13 cellular contexts compared by ENCODE assay signal in the genomic region with DNA sequence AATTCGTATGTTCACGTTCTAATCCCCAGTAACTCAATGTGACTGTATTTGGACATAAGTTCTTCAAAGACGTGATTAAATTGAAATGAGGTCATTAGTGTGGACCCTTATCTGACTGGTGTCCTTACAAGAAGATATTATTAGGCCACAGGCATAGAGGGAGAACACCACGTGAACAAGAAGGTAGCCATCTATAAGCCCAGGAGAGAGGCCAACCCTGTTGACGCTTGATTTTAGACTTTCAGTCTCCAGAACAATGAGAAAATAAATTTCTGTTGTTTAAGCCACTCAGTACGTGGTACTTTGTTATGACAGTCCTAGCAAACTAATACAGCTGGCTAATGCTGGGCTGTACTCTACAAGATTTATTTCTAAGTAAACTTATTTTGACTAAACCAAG. TPM values are rescaled to one million over a fixed set of nuclear protein-coding genes. Genes with fewer than 3 reads are reported as not detected.
DNase-seq lines count a peak whose midpoint lies in the region; ATAC-seq and TF ChIP-seq lines count a peak whose summit lies in the region.
"Had no signal": no experiment of that assay in that cellular context is flagged by ENCODE, and none has a peak within 500 bp of the region (broad histone marks: within the 10 kb centered on the region; RNA-seq: fewer than 3 reads in every experiment).

No MANE protein-coding gene starts in this region.

- DNase-seq in CD8-positive, alpha-beta T cell: no peak
- DNase-seq in activated CD8-positive, alpha-beta T cell treated with anti-CD3 and anti-CD28 coated beads, Interleukin-2, amount 10 ng/mL, durations not matched to agents 7 days and 5 days: no peak
- DNase-seq in naive B cell: no peak
- no peak for DNase-seq in NCI-H524 (lab: John Stamatoyannopoulos, UW)
- DNase-seq in MV-4-11 (lab: John Stamatoyannopoulos, UW): no peak
- DNase-seq: colonic mucosa; NCI-H1694 treated with DMSO at 0.1 percent for 48 hours; NK-92 treated with Interleukin-12 subunit alpha and Interleukin-12 subunit beta, amount 100 ng/mL, for 24 hours had no signal

- H3K27ac Mint-ChIP-seq in CD8-positive, alpha-beta T cell: peak overlapping the region; percentile 66
- peak overlapping the region; percentile 70 for H3K27ac Mint-ChIP-seq in activated CD8-positive, alpha-beta T cell treated with anti-CD3 and anti-CD28 coated beads, Interleukin-2, amount 10 ng/mL, durations not matched to agents 7 days and 5 days
- peak overlapping the region in 4 of 6 donors; percentile 71 to 94 (median 80) for H3K27ac Mint-ChIP-seq in naive B cell

- H3K4me3 ChIP-seq in ACC112 (ENCODE audit: low read depth, low read length): peak overlapping the region; percentile 65; the same call in 1 of the 2 replicates
- no peak overlapping the region for H3K4me3 ChIP-seq in CD8-positive, alpha-beta T cell (ENCODE audit: low read depth, low read length)

- no peak for ATAC-seq in CD8-positive, alpha-beta T cell
- ATAC-seq in activated CD8-positive, alpha-beta T cell treated with anti-CD3 and anti-CD28 coated beads, Interleukin-2, amount 10 ng/mL, durations not matched to agents 7 days and 5 days: no peak
- ATAC-seq in naive B cell (ENCODE audit: low read depth in 2 of 2): no peak
- ATAC-seq in HG02678 (IDR thresholded peaks at IDR 0.05; ENCODE audit: unreplicated experiment): no peak
- no peak for ATAC-seq in GM19023 (IDR thresholded peaks at IDR 0.05; ENCODE audit: unreplicated experiment)
- ATAC-seq: sciatic nerve had no signal

- peaks cover 35% of the 10 kb centered on the region for H3K79me2 ChIP-seq in ACC112 (ENCODE audit: control insufficient read depth, insufficient read depth, low read length, unreplicated experiment)

- intact Hi-C loops in CD8-positive, alpha-beta T cell (cut with DNase I, micrococcal nuclease): loop anchor here (5.0 to 10.0 kb wide), 3 partner anchors 109 to 1158 kb away; a partner anchor contains a TSS

- POLR2A ChIA-PET in CD8-positive, alpha-beta T cell (lab: Charles Lee): no interaction called here
- POLR2A ChIA-PET in activated CD8-positive, alpha-beta T cell treated with anti-CD3 and anti-CD28 coated beads, Interleukin-2, amount 10 ng/mL, durations not matched to agents 7 days and 5 days (lab: Charles Lee): no interaction called here

- H3K4me1 Mint-ChIP-seq in CD8-positive, alpha-beta T cell (ENCODE audit: low read depth): peaks cover 21% of the 10 kb centered on the region
- H3K4me1 Mint-ChIP-seq in activated CD8-positive, alpha-beta T cell treated with anti-CD3 and anti-CD28 coated beads, Interleukin-2, amount 10 ng/mL, durations not matched to agents 7 days and 5 days (ENCODE audit: low read depth): peaks cover 24% of the 10 kb centered on the region
- peaks cover 13 to 34% (median 23%) of the 10 kb centered on the region in 3 donors for H3K4me1 Mint-ChIP-seq in naive B cell

- no peaks in the 10 kb centered on the region for H3K9me3 Mint-ChIP-seq in CD8-positive, alpha-beta T cell
- no peaks in the 10 kb centered on the region for H3K9me3 Mint-ChIP-seq in activated CD8-positive, alpha-beta T cell treated with anti-CD3 and anti-CD28 coated beads, Interleukin-2, amount 10 ng/mL, durations not matched to agents 7 days and 5 days (ENCODE audit: insufficient read depth)
- H3K9me3 Mint-ChIP-seq in naive B cell: no peaks in the 10 kb centered on the region

- no peak overlapping the region for H3K27ac ChIP-seq in ACC112 (ENCODE audit: low read depth, low read length)
- H3K27ac ChIP-seq in CD8-positive, alpha-beta T cell (ENCODE audit: low read depth, low read length): no peak overlapping the region
- H3K27ac ChIP-seq: colonic mucosa had no signal

- H3K36me3 ChIP-seq in ACC112 (ENCODE audit: insufficient read depth, low read length): peaks cover 17% of the 10 kb centered on the region
- no peaks in the 10 kb centered on the region for H3K36me3 ChIP-seq in CD8-positive, alpha-beta T cell (ENCODE audit: insufficient read depth, low read length)
- H3K36me3 ChIP-seq: colonic mucosa had no signal

- peaks cover 26% of the 10 kb centered on the region for H3K4me1 ChIP-seq in ACC112 (ENCODE audit: control insufficient read depth, insufficient read depth, low read length, unreplicated experiment)
- H3K4me1 ChIP-seq in CD8-positive, alpha-beta T cell (ENCODE audit: insufficient read depth, low read length): peaks cover 15% of the 10 kb centered on the region
- H3K4me1 ChIP-seq: colonic mucosa had no signal

- peaks cover 5% of the 10 kb centered on the region for H3K36me3 Mint-ChIP-seq in CD8-positive, alpha-beta T cell
- H3K36me3 Mint-ChIP-seq in activated CD8-positive, alpha-beta T cell treated with anti-CD3 and anti-CD28 coated beads, Interleukin-2, amount 10 ng/mL, durations not matched to agents 7 days and 5 days (ENCODE audit: low read depth): peaks cover 10% of the 10 kb centered on the region
- no peaks in the 10 kb centered on the region for H3K36me3 Mint-ChIP-seq in naive B cell

- no peaks in the 10 kb centered on the region for H3K27me3 Mint-ChIP-seq in CD8-positive, alpha-beta T cell (ENCODE audit: low read depth)
- no peaks in the 10 kb centered on the region for H3K27me3 Mint-ChIP-seq in activated CD8-positive, alpha-beta T cell treated with anti-CD3 and anti-CD28 coated beads, Interleukin-2, amount 10 ng/mL, durations not matched to agents 7 days and 5 days (ENCODE audit: low read depth)
- H3K27me3 Mint-ChIP-seq in naive B cell: peaks cover 0 to 9% (median 0%) of the 10 kb centered on the region in 3 donors

- H2AFZ ChIP-seq in ACC112 (ENCODE audit: low read length, unreplicated experiment): no peak overlapping the region

- CTCF ChIA-PET in CD8-positive, alpha-beta T cell (lab: Charles Lee): interaction anchor here (0.9 kb wide), 1 partner anchor 302 kb away, joined by 4 read pairs; no protein-coding TSS in a partner anchor
- CTCF ChIA-PET in activated CD8-positive, alpha-beta T cell treated with anti-CD3 and anti-CD28 coated beads, Interleukin-2, amount 10 ng/mL, durations not matched to agents 7 days and 5 days (lab: Charles Lee): no interaction called here

- H3K4me3 Mint-ChIP-seq in CD8-positive, alpha-beta T cell: peak overlapping the region; percentile 49
- no peak overlapping the region for H3K4me3 Mint-ChIP-seq in activated CD8-positive, alpha-beta T cell treated with anti-CD3 and anti-CD28 coated beads, Interleukin-2, amount 10 ng/mL, durations not matched to agents 7 days and 5 days
- H3K4me3 Mint-ChIP-seq in naive B cell: peak overlapping the region; percentile 42 to 86 (median 81)

- no peaks in the 10 kb centered on the region for H3K27me3 ChIP-seq in ACC112 (ENCODE audit: insufficient read depth, low read length)
- no peaks in the 10 kb centered on the region for H3K27me3 ChIP-seq in CD8-positive, alpha-beta T cell (ENCODE audit: insufficient read depth, low read length)
- H3K27me3 ChIP-seq: colonic mucosa had no signal

- no peak for TF ChIP-seq CTCF in CD8-positive, alpha-beta T cell (IDR thresholded peaks at IDR 0.05)

- no peaks in the 10 kb centered on the region for H3K9me3 ChIP-seq in CD8-positive, alpha-beta T cell (ENCODE audit: low read length)
- H3K9me3 ChIP-seq: colonic mucosa, SK-N-SH had no signal

RNA-seq across cellular contexts. Expression of a gene that starts 1.5 kb away (rescaled TPM):
- 10 to 100 TPM; 71.7 to 73.3 TPM for total RNA-seq in CD8-positive, alpha-beta T cell
- total RNA-seq in activated CD8-positive, alpha-beta T cell treated with anti-CD3 and anti-CD28 coated beads, Interleukin-2, amount 10 ng/mL, durations not matched to agents 7 days and 5 days: 10 to 100 TPM; 84.8 to 92.4 TPM
- 10 to 100 TPM; 60.6 to 98.0 (median 79.8) TPM for polyA plus RNA-seq in naive B cell (ENCODE audit: low read depth in 6 of 6)

RNA-seq across cellular contexts. Expression of a gene that starts 26.4 kb away (rescaled TPM):
- under 1 TPM in 1 of 2 experiments, not detected in 1; 0.11 TPM for total RNA-seq in CD8-positive, alpha-beta T cell
- under 1 TPM; 0.13 to 0.21 TPM for total RNA-seq in activated CD8-positive, alpha-beta T cell treated with anti-CD3 and anti-CD28 coated beads, Interleukin-2, amount 10 ng/mL, durations not matched to agents 7 days and 5 days
- polyA plus RNA-seq in naive B cell (ENCODE audit: low read depth in 6 of 6): under 1 TPM in 2 of 6 donors, not detected in 4; 0.17 to 0.21 TPM
